Comparison of ENCODE assay signal across 12 cellular contexts in genomic region chr3:113254171-113254947, GRCh38. TPM values are rescaled to one million over a fixed set of nuclear protein-coding genes. Genes with fewer than 3 reads are reported as not detected.
DNase-seq lines count a peak whose midpoint lies in the region; ATAC-seq and TF ChIP-seq lines count a peak whose summit lies in the region.
"Had no signal": no experiment of that assay in that cellular context is flagged by ENCODE, and none has a peak within 500 bp of the region (broad histone marks: within the 10 kb centered on the region; RNA-seq: fewer than 3 reads in every experiment).

No MANE protein-coding gene starts in this region.

- no peaks in the 10 kb centered on the region for H3K79me2 ChIP-seq in neural progenitor cell (ENCODE audit: low read depth)

- H3K36me3 Mint-ChIP-seq in neural progenitor cell = peaks cover 80% of the 10 kb centered on the region
- H3K36me3 Mint-ChIP-seq: activated naive CD4-positive, alpha-beta T cell treated with anti-CD3 and anti-CD28 coated beads, Interleukin-2, amount 50 U/mL, for 24 hours; natural killer cell had no signal

- H3K9ac ChIP-seq in neural progenitor cell = no peak overlapping the region

- H3K4me2 ChIP-seq in neural progenitor cell = peak overlapping the region; percentile 48

- 67 to 74% methylated on average over 14 of the region's 14 CpGs for WGBS in heart right ventricle, 2 donors
- WGBS in aorta, 2 donors = 17 to 20% methylated on average over 14 of the region's 14 CpGs

- no peak overlapping the region for H3K4me3 Mint-ChIP-seq in neural progenitor cell
- H3K4me3 Mint-ChIP-seq: activated naive CD4-positive, alpha-beta T cell treated with anti-CD3 and anti-CD28 coated beads, Interleukin-2, amount 50 U/mL, for 24 hours; natural killer cell had no signal

- DNase-seq in Right ventricle myocardium inferior (ENCODE audit: missing footprints) (no peak), cardiac septum (ENCODE audit: low spot score) (no peak), heart right ventricle (no peak), neural progenitor cell (ENCODE audit: low spot score) (peak; percentile 38), aorta (no peak), HuH-7 (ENCODE audit: low spot score) (no peak), BE2C (no peak), NCI-H2196 treated with DMSO at 0.1 percent for 48 hours (lab: John Stamatoyannopoulos, UW; ENCODE audit: unreplicated experiment) (no peak)
- DNase-seq: natural killer cell, NCI-H2227 treated with DMSO at 0.1 percent for 48 hours had no signal

- H3F3A ChIP-seq in neural progenitor cell (ENCODE audit: low read depth) = peaks cover 17% of the 10 kb centered on the region

- H3K9me3 Mint-ChIP-seq in neural progenitor cell = no peaks in the 10 kb centered on the region
- H3K9me3 Mint-ChIP-seq: activated naive CD4-positive, alpha-beta T cell treated with anti-CD3 and anti-CD28 coated beads, Interleukin-2, amount 50 U/mL, for 24 hours; natural killer cell had no signal

- ATAC-seq in Right ventricle myocardium inferior = peak; percentile 54
- peak in 6 of 8 donors; percentile 20 to 40 (median 29) for ATAC-seq in heart right ventricle
- peak; percentile 24 for ATAC-seq in aorta (ENCODE audit: low FRiP score)
- ATAC-seq: natural killer cell had no signal

- peaks cover 32% of the 10 kb centered on the region for H4K20me1 ChIP-seq in neural progenitor cell (ENCODE audit: low read depth)

- H3K27ac ChIP-seq in heart right ventricle (peak overlapping the region in 5 of 10 donors; percentile 9 to 54 (median 50)), neural progenitor cell (peak overlapping the region; percentile 73), aorta (ENCODE audit: low read depth in 1 of 2, low read length in 2 of 2) (peak overlapping the region; percentile 15 to 65)
- H3K27ac ChIP-seq: RWPE1 had no signal

- H3K4me3 ChIP-seq in heart right ventricle (no peak overlapping the region), neural progenitor cell (no peak overlapping the region), aorta (ENCODE audit: low read length in 2 of 2) (no peak overlapping the region), BE2C (ENCODE audit: low read depth, low read length) (no peak overlapping the region)

- H3K27me3 ChIP-seq in heart right ventricle (no peaks in the 10 kb centered on the region), neural progenitor cell (no peaks in the 10 kb centered on the region), aorta (ENCODE audit: control insufficient read depth in 1 of 2, insufficient read depth in 2 of 2, low read length in 1 of 2) (no peaks in the 10 kb centered on the region), BE2C (no peaks in the 10 kb centered on the region)

- no peaks in the 10 kb centered on the region for H3K27me3 Mint-ChIP-seq in neural progenitor cell (ENCODE audit: insufficient read depth, low read depth)
- H3K27me3 Mint-ChIP-seq: activated naive CD4-positive, alpha-beta T cell treated with anti-CD3 and anti-CD28 coated beads, Interleukin-2, amount 50 U/mL, for 24 hours had no signal

- H3K27ac Mint-ChIP-seq in neural progenitor cell = peak overlapping the region; percentile 46
- H3K27ac Mint-ChIP-seq: activated naive CD4-positive, alpha-beta T cell treated with anti-CD3 and anti-CD28 coated beads, Interleukin-2, amount 50 U/mL, for 24 hours; natural killer cell had no signal

- no peak for TF ChIP-seq CTCF in heart right ventricle (IDR thresholded peaks at IDR 0.05)
- no peak for TF ChIP-seq CTCF in neural progenitor cell (IDR thresholded peaks at IDR 0.05)
- TF ChIP-seq CTCF in BE2C (IDR thresholded peaks at IDR 0.05; ENCODE audit: low read depth, low read length) = no peak

- H3K4me1 ChIP-seq in heart right ventricle = peaks cover 0 to 26% (median 7%) of the 10 kb centered on the region in 9 donors
- H3K4me1 ChIP-seq in neural progenitor cell = peaks cover 37% of the 10 kb centered on the region
- peaks cover 0 to 2% of the 10 kb centered on the region in 2 donors for H3K4me1 ChIP-seq in aorta (ENCODE audit: control insufficient read depth in 1 of 2, insufficient read depth in 2 of 2, low read length in 2 of 2)
- H3K4me1 ChIP-seq in BE2C = no peaks in the 10 kb centered on the region

- intact Hi-C loops in Right ventricle myocardium inferior (cut with DNase I) = no loop called here
- intact Hi-C loops in cardiac septum (cut with DNase I) = no loop called here
- intact Hi-C loops in heart right ventricle (cut with DNase I) = no loop called here
- intact Hi-C loops in aorta (cut with DNase I) = no loop called here

- peaks cover 57% of the 10 kb centered on the region for H3K4me1 Mint-ChIP-seq in neural progenitor cell
- H3K4me1 Mint-ChIP-seq: activated naive CD4-positive, alpha-beta T cell treated with anti-CD3 and anti-CD28 coated beads, Interleukin-2, amount 50 U/mL, for 24 hours; natural killer cell had no signal

- H3K9me3 ChIP-seq in heart right ventricle = no peaks in the 10 kb centered on the region
- no peaks in the 10 kb centered on the region for H3K9me3 ChIP-seq in neural progenitor cell (ENCODE audit: low read depth)
- H3K9me3 ChIP-seq in aorta (ENCODE audit: control insufficient read depth, low read length) = no peaks in the 10 kb centered on the region
- no peaks in the 10 kb centered on the region for H3K9me3 ChIP-seq in BE2C

- H3K36me3 ChIP-seq in heart right ventricle (peaks cover 0 to 22% (median 0%) of the 10 kb centered on the region in 9 donors), neural progenitor cell (peaks cover 7% of the 10 kb centered on the region), aorta (ENCODE audit: control insufficient read depth in 1 of 2, insufficient read depth in 2 of 2, low read length in 1 of 2) (peaks cover 0 to 1% of the 10 kb centered on the region in 2 donors), BE2C (no peaks in the 10 kb centered on the region)

- H2AFZ ChIP-seq in neural progenitor cell (replicated peaks) = no peak overlapping the region

RNA-seq across cellular contexts. Expression of gene BOC, which starts 43.0 kb away (rescaled TPM):
- 7.1 TPM for total RNA-seq in Right ventricle myocardium inferior
- 12.8 TPM for total RNA-seq in cardiac septum
- 10 to 100 TPM in 1 of 10 donors, 1 to 10 TPM in 9; 2.9 to 13.9 (median 5.4) TPM for total RNA-seq in heart right ventricle
- 1 to 10 TPM; 2.1 to 3.8 TPM for polyA plus RNA-seq in heart right ventricle
- total RNA-seq in neural progenitor cell (ENCODE audit: low replicate concordance) = 35.2 and 57.3 TPM in 2 replicates
- total RNA-seq in aorta = 100 to 1,000 TPM in 1 of 2 donors, 10 to 100 TPM in 1; 45.1 to 164 TPM
- polyA plus RNA-seq in aorta = 1 to 10 TPM; 6.6 to 8.5 TPM
- polyA plus RNA-seq in BE2C (2012; ENCODE audit: insufficient read depth, insufficient read length, low read depth) = 2.7 TPM
